ENCODE assay signal across 15 cellular contexts in genomic region chr2:10762651-10763460, GRCh38. TPM values are rescaled to one million over a fixed set of nuclear protein-coding genes. Genes with fewer than 3 reads are reported as not detected.
DNase-seq lines count a peak whose midpoint lies in the region; TF ChIP-seq lines count a peak whose summit lies in the region.
"Had no signal": no experiment of that assay in that cellular context is flagged by ENCODE, and none has a peak within 500 bp of the region (broad histone marks: within the 10 kb centered on the region; RNA-seq: fewer than 3 reads in every experiment).

No MANE protein-coding gene starts in this region.

- H3K79me2 ChIP-seq in mammary epithelial cell (ENCODE audit: insufficient read depth, low read length) (no peaks in the 10 kb centered on the region), smooth muscle cell (ENCODE audit: low read depth) (no peaks in the 10 kb centered on the region)
- H3K79me2 ChIP-seq: parathyroid adenoma had no signal

- no peak overlapping the region for H3K27ac ChIP-seq in mammary epithelial cell (ENCODE audit: insufficient read depth, low read depth, low read length)
- no peak overlapping the region for H3K27ac ChIP-seq in testis
- no peak overlapping the region for H3K27ac ChIP-seq in smooth muscle cell (ENCODE audit: low read depth)
- H3K27ac ChIP-seq: parathyroid adenoma, upper lobe of left lung had no signal

- CTCF ChIA-PET in mammary epithelial cell (lab: Charles Lee; ENCODE audit: low non-redundant PET) = no interaction called here

- peak; percentile 45 to 80 for DNase-seq in T47D (ENCODE audit: low read depth in 1 of 2, low spot score in 1 of 2)
- DNase-seq in mammary epithelial cell = no peak
- peak; percentile 49 for DNase-seq in amniotic epithelial cell (ENCODE audit: low read depth)
- DNase-seq in hepatic stellate cell (ENCODE audit: low spot score) = peak; percentile 80
- peak; percentile 87 for DNase-seq in testis
- no peak for DNase-seq in activated CD4-positive, alpha-beta T cell treated with anti-CD3 and anti-CD28 coated beads, Interleukin-2, amount 50 U/mL, for 4 hours
- DNase-seq in smooth muscle cell (lab: John Stamatoyannopoulos, UW; ENCODE audit: unreplicated experiment) = no peak
- no peak for DNase-seq in OCI-M2 (lab: John Stamatoyannopoulos, UW; ENCODE audit: unreplicated experiment)
- DNase-seq: activated CD4-positive, alpha-beta T cell treated with anti-CD3 and anti-CD28 coated beads for 36 hours; DMS 273 treated with DMSO at 0.1 percent for 48 hours; effector CD4-positive, alpha-beta T cell; upper lobe of left lung had no signal

- TF ChIP-seq CTCF in mammary epithelial cell (conservative IDR thresholded peaks at IDR 0.05 in 1 of 2, IDR thresholded peaks at IDR 0.05 in 1 of 2; ENCODE audit: extremely low read depth in 1 of 2, insufficient read depth in 1 of 2, low read depth in 1 of 2, low read length in 2 of 2) (no peak), testis (IDR thresholded peaks at IDR 0.05) (no peak), smooth muscle cell (IDR thresholded peaks at IDR 0.05; ENCODE audit: borderline replicate concordance, insufficient read depth, poor library complexity, severe bottlenecking) (no peak)

- H2AFZ ChIP-seq in mammary epithelial cell (ENCODE audit: low read depth, low read length) (no peak overlapping the region), smooth muscle cell (ENCODE audit: low read depth) (no peak overlapping the region)
- H2AFZ ChIP-seq: parathyroid adenoma had no signal

- WGBS in mammary epithelial cell (ENCODE audit: low coverage, missing lambda C conversion rate) = 89% methylated on average over 21 of the region's 25 CpGs
- WGBS in testis, 2 donors = 41 to 50% methylated on average over 24 to 25 of the region's 25 CpGs
- 78% methylated on average over 22 of the region's 25 CpGs for WGBS in smooth muscle cell (ENCODE audit: low lambda C conversion rate)

- no TSS peak for BruUV-seq in mammary epithelial cell (replicated peaks; lab: Mats Ljungman, UMichigan)

- H3K9ac ChIP-seq in mammary epithelial cell (ENCODE audit: insufficient read depth, low read length) = no peak overlapping the region
- no peak overlapping the region for H3K9ac ChIP-seq in smooth muscle cell (ENCODE audit: low read depth)
- H3K9ac ChIP-seq: parathyroid adenoma had no signal

- no peak overlapping the region for H3K4me3 ChIP-seq in mammary epithelial cell (replicated peaks in 1 of 3; ENCODE audit: insufficient read depth in 1 of 3, low read depth in 2 of 3, low read length in 3 of 3)
- H3K4me3 ChIP-seq in testis = no peak overlapping the region
- H3K4me3 ChIP-seq in smooth muscle cell = no peak overlapping the region
- H3K4me3 ChIP-seq: upper lobe of left lung had no signal

- no peak overlapping the region for H3K4me2 ChIP-seq in mammary epithelial cell (ENCODE audit: insufficient read depth, low read depth, low read length)
- no peak overlapping the region for H3K4me2 ChIP-seq in smooth muscle cell

- no peaks in the 10 kb centered on the region for H4K20me1 ChIP-seq in mammary epithelial cell (ENCODE audit: insufficient read depth, low read length)
- H4K20me1 ChIP-seq in smooth muscle cell (ENCODE audit: low read depth) = no peaks in the 10 kb centered on the region

- H3F3A ChIP-seq in smooth muscle cell (ENCODE audit: low read depth) = no peaks in the 10 kb centered on the region

- H3K9me3 ChIP-seq in mammary epithelial cell (replicated peaks; ENCODE audit: insufficient read depth, low read length) (no peaks in the 10 kb centered on the region), testis (no peaks in the 10 kb centered on the region), smooth muscle cell (replicated peaks; ENCODE audit: low read depth) (no peaks in the 10 kb centered on the region)
- H3K9me3 ChIP-seq: upper lobe of left lung had no signal

- dilution Hi-C loops in mammary epithelial cell (cut with HindIII; ENCODE audit: low sequenced_read_pairs) = no loop called here

- in situ Hi-C loops in T47D (cut with HindIII; ENCODE audit: low pct_unique_long_range_greater_than_20kb, low sequenced_read_pairs) = no loop called here
- in situ Hi-C loops in mammary epithelial cell (cut with MboI; ENCODE audit: low sequenced_read_pairs in 2 of 2) = no loop called here

- H3K4me1 ChIP-seq in mammary epithelial cell (ENCODE audit: insufficient read depth, low read length) (peaks cover 5% of the 10 kb centered on the region), testis (no peaks in the 10 kb centered on the region), smooth muscle cell (ENCODE audit: low read depth) (no peaks in the 10 kb centered on the region)
- H3K4me1 ChIP-seq: parathyroid adenoma, upper lobe of left lung had no signal

- intact Hi-C loops in mammary epithelial cell (cut with micrococcal nuclease) (no loop called here), testis (cut with DNase I; ENCODE audit: low total_unique reads) (no loop called here)

- no peak for TF ChIP-seq POLR2A in testis (IDR thresholded peaks at IDR 0.05)

- no peaks in the 10 kb centered on the region for H3K27me3 ChIP-seq in mammary epithelial cell (ENCODE audit: insufficient read depth, low read length)
- H3K27me3 ChIP-seq in testis = no peaks in the 10 kb centered on the region
- no peaks in the 10 kb centered on the region for H3K27me3 ChIP-seq in smooth muscle cell (ENCODE audit: low read depth)
- H3K27me3 ChIP-seq: upper lobe of left lung had no signal

- H3K36me3 ChIP-seq in mammary epithelial cell (ENCODE audit: insufficient read depth, low read length) = no peaks in the 10 kb centered on the region
- H3K36me3 ChIP-seq in testis (ENCODE audit: low read depth, missing control alignments) = no peaks in the 10 kb centered on the region
- no peaks in the 10 kb centered on the region for H3K36me3 ChIP-seq in smooth muscle cell (ENCODE audit: low read depth)
- H3K36me3 ChIP-seq: upper lobe of left lung had no signal

RNA-seq across cellular contexts. Expression of gene ATP6V1C2, which starts 41.4 kb away (rescaled TPM):
- under 1 TPM in 1 of 2 donors, not detected in 1; under 0.01 TPM for total RNA-seq in mammary epithelial cell
- polyA plus RNA-seq in mammary epithelial cell = 0.01 TPM
- not detected for polyA minus RNA-seq in mammary epithelial cell
- total RNA-seq in testis = 1 to 10 TPM; 5.9 to 6.2 TPM
- 3.6 TPM for polyA plus RNA-seq in testis (ENCODE audit: insufficient read depth, low read depth, low replicate concordance)
- total RNA-seq in smooth muscle cell = 0.36 and 1.5 TPM in 2 replicates
- polyA plus RNA-seq in smooth muscle cell = 0.19 and 0.53 TPM in 2 replicates
- total RNA-seq: activated CD4-positive, alpha-beta T cell treated with anti-CD3 and anti-CD28 coated beads for 36 hours; glomerular endothelial cell; M059J had no signal

RNA-seq across cellular contexts. Expression of gene PDIA6, which starts 49.7 kb away (rescaled TPM):
- total RNA-seq in mammary epithelial cell (100 to 1,000 TPM; 168 to 256 TPM), testis (10 to 100 TPM; 74.3 to 78.4 TPM), smooth muscle cell (360 and 470 TPM in 2 replicates)
- polyA plus RNA-seq in mammary epithelial cell (270 TPM), testis (ENCODE audit: insufficient read depth, low read depth, low replicate concordance) (123 TPM), smooth muscle cell (509 and 671 TPM in 2 replicates)
- 139 TPM for polyA minus RNA-seq in mammary epithelial cell

Comparison
In these comparisons a context has a peak if more than half of its experiments do, and no peak if none do; other contexts are left out.
1. DNase-seq: peak in T47D (2 of 2), amniotic epithelial cell (single experiment), hepatic stellate cell (single experiment) and testis (single experiment); none in mammary epithelial cell (single experiment), activated CD4-positive, alpha-beta T cell treated with anti-CD3 and anti-CD28 coated beads, Interleukin-2, amount 50 U/mL, for 4 hours (0 of 2), smooth muscle cell (single experiment) and OCI-M2 (single experiment).